ENCODE assay signal across 9 cellular contexts in genomic region chr2:109637749-109638570, GRCh38. TPM values are rescaled to one million over a fixed set of nuclear protein-coding genes. Genes with fewer than 3 reads are reported as not detected.
DNase-seq lines count a peak whose midpoint lies in the region; ATAC-seq and TF ChIP-seq lines count a peak whose summit lies in the region.
"Had no signal": no experiment of that assay in that cellular context is flagged by ENCODE, and none has a peak within 500 bp of the region (broad histone marks: within the 10 kb centered on the region; RNA-seq: fewer than 3 reads in every experiment).

No MANE protein-coding gene starts in this region.

- H3K9me3 Mint-ChIP-seq in CD8-positive, alpha-beta T cell, result no peaks in the 10 kb centered on the region

- peak; percentile 59 for ATAC-seq in GM18499 (IDR thresholded peaks at IDR 0.05; ENCODE audit: insufficient read depth, unreplicated experiment)
- peak; percentile 84 for ATAC-seq in GM21576 (IDR thresholded peaks at IDR 0.05; ENCODE audit: unreplicated experiment)
- ATAC-seq in CD8-positive, alpha-beta T cell, result no peak
- ATAC-seq in GM19397 (IDR thresholded peaks at IDR 0.05; ENCODE audit: unreplicated experiment), result no peak

- H3K36me3 ChIP-seq in CD8-positive, alpha-beta T cell (ENCODE audit: insufficient read depth, low read length), result no peaks in the 10 kb centered on the region

- H3K27me3 Mint-ChIP-seq in CD8-positive, alpha-beta T cell (ENCODE audit: low read depth), result peaks cover 8% of the 10 kb centered on the region

- H3K27me3 ChIP-seq in CD8-positive, alpha-beta T cell (ENCODE audit: insufficient read depth, low read length), result no peaks in the 10 kb centered on the region

- POLR2A ChIA-PET in CD8-positive, alpha-beta T cell (lab: Charles Lee), result no interaction called here

- H3K27ac Mint-ChIP-seq in CD8-positive, alpha-beta T cell, result no peak overlapping the region

- TF ChIP-seq CTCF in fibroblast of pulmonary artery (IDR thresholded peaks at IDR 0.05; ENCODE audit: low read length, missing control alignments), result no peak
- TF ChIP-seq CTCF in CD8-positive, alpha-beta T cell (IDR thresholded peaks at IDR 0.05), result no peak

- H3K27ac ChIP-seq in CD8-positive, alpha-beta T cell (ENCODE audit: low read depth, low read length), result no peak overlapping the region

- no peaks in the 10 kb centered on the region for H3K9me3 ChIP-seq in CD8-positive, alpha-beta T cell (ENCODE audit: low read length)

- no peaks in the 10 kb centered on the region for H3K36me3 Mint-ChIP-seq in CD8-positive, alpha-beta T cell

- intact Hi-C loops in CD8-positive, alpha-beta T cell (cut with DNase I, micrococcal nuclease), result no loop called here

- H3K4me3 ChIP-seq in fibroblast of pulmonary artery (replicated peaks; ENCODE audit: low read depth, low read length), result no peak overlapping the region
- H3K4me3 ChIP-seq in CD8-positive, alpha-beta T cell (ENCODE audit: low read depth, low read length), result no peak overlapping the region

- CTCF ChIA-PET in CD8-positive, alpha-beta T cell (lab: Charles Lee), result interaction anchor here (0.6 kb wide), 1 partner anchor 1328 kb away, joined by 3 read pairs; no protein-coding TSS in a partner anchor

- H3K4me1 Mint-ChIP-seq in CD8-positive, alpha-beta T cell (ENCODE audit: low read depth), result no peaks in the 10 kb centered on the region

- peak; percentile 32 for DNase-seq in HT-29 (ENCODE audit: low spot score)
- peak; percentile 69 for DNase-seq in fibroblast of pulmonary artery (ENCODE audit: low read depth)
- no peak for DNase-seq in NCI-H1436 treated with DMSO at 0.1 percent for 48 hours (lab: John Stamatoyannopoulos, UW)
- no peak for DNase-seq in CD8-positive, alpha-beta T cell
- no peak for DNase-seq in ecto neural progenitor cell (ENCODE audit: low spot score)
- DNase-seq: islet precursor cell had no signal

- H3K4me3 Mint-ChIP-seq in CD8-positive, alpha-beta T cell, result no peak overlapping the region

- no peaks in the 10 kb centered on the region for H3K4me1 ChIP-seq in CD8-positive, alpha-beta T cell (ENCODE audit: insufficient read depth, low read length)

RNA-seq across cellular contexts. Expression of gene SOWAHC, which starts 23.8 kb away (rescaled TPM):
- 51.6 and 56.5 TPM in 2 replicates for total RNA-seq in HT-29 (2014; rRNA removed; shearing (Covaris generic))
- under 1 TPM; 0.24 to 0.28 TPM for total RNA-seq in CD8-positive, alpha-beta T cell

RNA-seq across cellular contexts. Expression of gene SEPTIN10, which starts 24.2 kb away (rescaled TPM):
- 25.6 and 37.9 TPM in 2 replicates for total RNA-seq in HT-29 (2014; rRNA removed; shearing (Covaris generic))
- total RNA-seq in CD8-positive, alpha-beta T cell, result 1 to 10 TPM in 1 of 2 experiments, under 1 TPM in 1; 0.39 to 1.4 TPM

Comparison
In these comparisons a context has a peak if more than half of its experiments do, and no peak if none do; other contexts are left out.
1. ATAC-seq: peak in GM18499 (single experiment) and GM21576 (single experiment); none in CD8-positive, alpha-beta T cell (single experiment) and GM19397 (single experiment).
2. DNase-seq: peak in HT-29 (single experiment) and fibroblast of pulmonary artery (single experiment); none in NCI-H1436 treated with DMSO at 0.1 percent for 48 hours (single experiment), CD8-positive, alpha-beta T cell (0 of 7) and ecto neural progenitor cell (single experiment).
3. RNA of gene SOWAHC, which starts 23.8 kb away (total RNA-seq): 51.6 to 56.5 TPM in HT-29; 0.24 to 0.28 TPM in CD8-positive, alpha-beta T cell; every median in the first group is over 10 times any median in the second.
4. RNA of gene SEPTIN10, which starts 24.2 kb away (total RNA-seq): 25.6 to 37.9 TPM in HT-29; 0.39 to 1.4 TPM in CD8-positive, alpha-beta T cell; every median in the first group is over 10 times any median in the second.